Comparison of ENCODE assay signal across 18 cellular contexts in genomic region chr15:72379082-72379481, GRCh38. TPM values are rescaled to one million over a fixed set of nuclear protein-coding genes. Genes with fewer than 3 reads are reported as not detected.
"Had no signal": no experiment of that assay in that cellular context is flagged by ENCODE, and none has a peak within 500 bp of the region (broad histone marks: within the 10 kb centered on the region; RNA-seq: fewer than 3 reads in every experiment).

No MANE protein-coding gene starts in this region.

RNA-seq across cellular contexts. Expression of gene TMEM202, which starts 19.0 kb away (rescaled TPM):
- total RNA-seq: natural killer cell treated with Interleukin-12 subunit alpha and Interleukin-12 subunit beta and Interleukin-15 and Interleukin-18, amount 100 ng/mL, for 72 hours; neural crest cell; omental fat pad; osteocyte; pancreas; posterior vena cava; prostate gland; pulmonary artery endothelial cell; right atrium auricular region; sciatic nerve; smooth muscle cell; spleen; suprapubic skin; transverse colon; upper lobe of right lung; urinary bladder; uterus had no signal
- polyA plus RNA-seq: pancreas, smooth muscle cell, spleen, thymus, urinary bladder had no signal

RNA-seq across cellular contexts. Expression of gene CELF6, which starts 59.1 kb away (rescaled TPM):
- total RNA-seq: pulmonary artery endothelial cell had no signal
